Comparison of ENCODE assay signal across 7 cellular contexts in the genomic region with DNA sequence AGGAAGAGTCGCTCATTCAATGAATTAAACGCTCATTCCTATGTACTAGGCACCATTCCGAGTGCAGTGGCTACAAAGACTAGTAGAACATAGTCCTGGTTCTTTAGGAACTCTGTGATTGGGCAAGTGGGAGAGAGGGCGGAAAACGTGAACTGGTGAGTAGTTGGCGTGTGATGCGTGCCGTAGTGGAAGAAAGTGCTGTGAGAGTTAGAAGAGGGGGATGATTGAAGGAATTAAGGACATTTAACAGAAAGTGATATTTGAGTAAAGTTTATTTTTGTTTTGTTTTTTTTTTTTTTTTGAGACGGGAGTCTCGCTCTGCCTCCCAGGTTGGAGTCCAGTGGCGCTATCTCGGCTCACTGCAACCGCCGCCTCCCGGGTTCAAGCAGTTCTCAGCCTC. TPM values are rescaled to one million over a fixed set of nuclear protein-coding genes. Genes with fewer than 3 reads are reported as not detected.
DNase-seq lines count a peak whose midpoint lies in the region; ATAC-seq, FAIRE-seq and TF ChIP-seq lines count a peak whose summit lies in the region.

No MANE protein-coding gene starts in this region.

- no peaks in the 10 kb centered on the region for H3K9me3 ChIP-seq in OCI-LY3 (ENCODE audit: insufficient read depth, low read length)
- no peaks in the 10 kb centered on the region for H3K9me3 ChIP-seq in kidney (ENCODE audit: control insufficient read depth in 1 of 2, low read length in 2 of 2)

- H3K9ac ChIP-seq in OCI-LY3 (ENCODE audit: low read length): peak overlapping the region; percentile 86
- H3K9ac ChIP-seq in kidney (ENCODE audit: low read length in 2 of 2): peak overlapping the region; percentile 45 to 96

- no peaks in the 10 kb centered on the region for H3K27me3 ChIP-seq in OCI-LY3 (ENCODE audit: low read depth, low read length)

- H3K36me3 ChIP-seq in OCI-LY3 (replicated peaks; ENCODE audit: low read depth, low read length) (no peaks in the 10 kb centered on the region), kidney (ENCODE audit: control insufficient read depth in 1 of 2, insufficient read depth in 2 of 2, low read length in 2 of 2) (no peaks in the 10 kb centered on the region)

- peak; percentile 6 for ATAC-seq in GM18867 (IDR thresholded peaks at IDR 0.05; ENCODE audit: unreplicated experiment)

- peak overlapping the region; percentile 90; the same call in 1 of the 2 replicates for H2AFZ ChIP-seq in OCI-LY3 (ENCODE audit: low read depth, low read length)

- H3K27ac ChIP-seq in OCI-LY3 (ENCODE audit: low read length) (no peak overlapping the region), kidney (ENCODE audit: low read depth in 2 of 2, low read length in 2 of 2) (peak overlapping the region in 1 of 2 donors; percentile 13)

- FAIRE-seq in kidney (lab: Jason Lieb, UNC): no peak

- H3K4me1 ChIP-seq in OCI-LY3 (ENCODE audit: low read length) (peaks cover 16% of the 10 kb centered on the region; the same call in 1 of the 2 replicates), kidney (ENCODE audit: control insufficient read depth in 1 of 2, insufficient read depth in 1 of 2, low read depth in 1 of 2, low read length in 2 of 2) (peaks cover 5 to 9% of the 10 kb centered on the region in 2 donors)

- no peaks in the 10 kb centered on the region for H4K20me1 ChIP-seq in OCI-LY3 (ENCODE audit: insufficient read depth, low read length)

- no peak for TF ChIP-seq CTCF in OCI-LY3 (IDR thresholded peaks at IDR 0.05; ENCODE audit: low read depth, low read length)
- TF ChIP-seq CTCF in kidney (IDR thresholded peaks at IDR 0.05; ENCODE audit: borderline replicate concordance, extremely low read depth, insufficient read depth): no peak

- H3K79me2 ChIP-seq in OCI-LY3 (ENCODE audit: low read length): peaks cover 36% of the 10 kb centered on the region

- H3K4me3 ChIP-seq in OCI-LY3 (ENCODE audit: low read length) (peak overlapping the region; percentile 98), kidney (ENCODE audit: low read length in 2 of 2) (peak overlapping the region; percentile 92 to 99)

- intact Hi-C loops in kidney (cut with DNase I): no loop called here

- peak overlapping the region; percentile 90 for H3K4me2 ChIP-seq in OCI-LY3 (ENCODE audit: low read length)

- DNase-seq in amniotic epithelial cell (ENCODE audit: low read depth) (peak; percentile 61), kidney (no peak), NCI-H446 (lab: John Stamatoyannopoulos, UW) (no peak), middle frontal gyrus (ENCODE audit: extremely low spot score, low spot score) (no peak)
- DNase-seq in stimulated activated CD4-positive, alpha-beta T cell treated with anti-CD3 and anti-CD28 coated beads, Interleukin-4, amount 100 ng/mL, for 24 hours: peak; percentile 61

RNA-seq across cellular contexts. Expression of gene SLFN14, which starts 7.9 kb away (rescaled TPM):
- 0.09 TPM for total RNA-seq in kidney
- not detected for polyA plus RNA-seq in kidney (ENCODE audit: insufficient read depth, low read depth, low replicate concordance)

RNA-seq across cellular contexts. Expression of gene PEX12, which starts 9.8 kb away (rescaled TPM):
- total RNA-seq in kidney: 6.5 TPM
- 6.6 TPM for polyA plus RNA-seq in kidney (ENCODE audit: insufficient read depth, low read depth, low replicate concordance)

RNA-seq across cellular contexts. Expression of gene AP2B1, which starts 18.6 kb away (rescaled TPM):
- total RNA-seq in kidney: 242 TPM
- polyA plus RNA-seq in kidney (ENCODE audit: insufficient read depth, low read depth, low replicate concordance): 74.0 TPM

RNA-seq across cellular contexts. Expression of gene SLFN12L, which starts 31.1 kb away (rescaled TPM):
- 6.2 TPM for total RNA-seq in kidney
- 0.62 TPM for polyA plus RNA-seq in kidney (ENCODE audit: insufficient read depth, low read depth, low replicate concordance)

Comparison
In these comparisons a context has a peak if more than half of its experiments do, and no peak if none do; other contexts are left out.
1. DNase-seq: peak in amniotic epithelial cell (single experiment) and stimulated activated CD4-positive, alpha-beta T cell treated with anti-CD3 and anti-CD28 coated beads, Interleukin-4, amount 100 ng/mL, for 24 hours (single experiment); none in kidney (single experiment), NCI-H446 (0 of 2) and middle frontal gyrus (single experiment).